Comparison of ENCODE assay signal across 11 cellular contexts in genomic region chr11:46116007-46116711, GRCh38. TPM values are rescaled to one million over a fixed set of nuclear protein-coding genes. Genes with fewer than 3 reads are reported as not detected.
DNase-seq lines count a peak whose midpoint lies in the region; ATAC-seq and TF ChIP-seq lines count a peak whose summit lies in the region.
"Had no signal": no experiment of that assay in that cellular context is flagged by ENCODE, and none has a peak within 500 bp of the region (broad histone marks: within the 10 kb centered on the region; RNA-seq: fewer than 3 reads in every experiment).

No MANE protein-coding gene starts in this region.

- H3K4me3 Mint-ChIP-seq in activated T-cell treated with anti-CD3 and anti-CD28 coated beads, Interleukin-2, amount 50 U/mL, for 4 hours: peak overlapping the region; percentile 65
- H3K4me3 Mint-ChIP-seq in effector memory CD8-positive, alpha-beta T cell: peak overlapping the region; percentile 98 to 99

- CTCF ChIA-PET in OCI-LY7 (lab: Charles Lee; ENCODE audit: unreplicated experiment): no interaction called here

- peak overlapping the region; percentile 54 to 84 for H3K27ac Mint-ChIP-seq in effector memory CD8-positive, alpha-beta T cell

- H3K9me3 Mint-ChIP-seq in activated T-cell treated with anti-CD3 and anti-CD28 coated beads, Interleukin-2, amount 50 U/mL, for 4 hours: no peaks in the 10 kb centered on the region
- no peaks in the 10 kb centered on the region for H3K9me3 Mint-ChIP-seq in effector memory CD8-positive, alpha-beta T cell

- peaks cover 48% of the 10 kb centered on the region for H3K4me1 ChIP-seq in OCI-LY7 (ENCODE audit: insufficient read depth, low read length, poor library complexity, severe bottlenecking)

- peak overlapping the region; percentile 29 for H3K27ac ChIP-seq in OCI-LY7 (ENCODE audit: low read depth, low read length, poor library complexity, severe bottlenecking)

- DNase-seq in activated T-cell treated with anti-CD3 and anti-CD28 coated beads, Interleukin-2, amount 50 U/mL, for 4 hours: no peak
- DNase-seq in activated T-cell treated with anti-CD3 and anti-CD28 coated beads, Interleukin-2, amount 50 U/mL, for 48 hours: no peak
- no peak for DNase-seq in OCI-LY7 (ENCODE audit: low spot score)
- no peak for DNase-seq in effector memory CD8-positive, alpha-beta T cell
- peak; percentile 44 for DNase-seq in superior temporal gyrus (ENCODE audit: extremely low spot score)
- DNase-seq in CD1c-positive myeloid dendritic cell (ENCODE audit: extremely low spot score): no peak
- DNase-seq in NCI-H2029 treated with DMSO at 0.1 percent for 48 hours (lab: John Stamatoyannopoulos, UW): no peak
- no peak for DNase-seq in iPS-NIHi7 (ENCODE audit: extremely low spot score)
- DNase-seq: cerebellar nuclear complex; NCI-H1105; stimulated activated naive CD4-positive, alpha-beta T cell treated with Interleukin-2 at 50 U/mL for 16 hours had no signal

- no peaks in the 10 kb centered on the region for H3K9me2 ChIP-seq in OCI-LY7 (ENCODE audit: insufficient read depth, low read length)

- H3K27me3 Mint-ChIP-seq in activated T-cell treated with anti-CD3 and anti-CD28 coated beads, Interleukin-2, amount 50 U/mL, for 4 hours (ENCODE audit: low read depth): no peaks in the 10 kb centered on the region
- H3K27me3 Mint-ChIP-seq in effector memory CD8-positive, alpha-beta T cell: no peaks in the 10 kb centered on the region

- no peak for ATAC-seq in activated T-cell treated with anti-CD3 and anti-CD28 coated beads, Interleukin-2, amount 50 U/mL, for 4 hours
- ATAC-seq in effector memory CD8-positive, alpha-beta T cell (replicated peaks): no peak

- H3K36me3 ChIP-seq in OCI-LY7 (ENCODE audit: insufficient read depth, low read length): no peaks in the 10 kb centered on the region

- intact Hi-C loops in OCI-LY7 (cut with micrococcal nuclease; ENCODE audit: unreplicated experiment): loop anchor here (5.0 kb wide), 1 partner anchor 199 kb away; the partner anchor contains the start of gene PEX16

- no peaks in the 10 kb centered on the region for H3K36me3 Mint-ChIP-seq in activated T-cell treated with anti-CD3 and anti-CD28 coated beads, Interleukin-2, amount 50 U/mL, for 4 hours (ENCODE audit: insufficient read depth)
- peaks cover 26% of the 10 kb centered on the region for H3K36me3 Mint-ChIP-seq in effector memory CD8-positive, alpha-beta T cell (ENCODE audit: insufficient read depth)

- peaks cover 11% of the 10 kb centered on the region for H4K20me1 ChIP-seq in OCI-LY7 (ENCODE audit: insufficient read depth, low read length)

- no peak for TF ChIP-seq CTCF in OCI-LY7 (conservative IDR thresholded peaks at IDR 0.05; ENCODE audit: low read length)

- BruUV-seq in OCI-LY7 (replicated peaks; lab: Mats Ljungman, UMichigan): no TSS peak

- no peaks in the 10 kb centered on the region for H3K9me3 ChIP-seq in OCI-LY7 (ENCODE audit: low read length)

- peak overlapping the region; percentile 80 for H3K4me2 ChIP-seq in OCI-LY7 (ENCODE audit: low read length)

- H3K4me3 ChIP-seq in OCI-LY7 (ENCODE audit: low read depth, low read length, poor library complexity, severe bottlenecking): peak overlapping the region; percentile 30

- POLR2A ChIA-PET in OCI-LY7 (lab: Charles Lee): interaction anchor here (0.7 to 1.9 kb wide), 4 partner anchors 9 to 34 kb away, joined by 3 to 12 read pairs (median 4); no protein-coding TSS in a partner anchor

- peaks cover 81% of the 10 kb centered on the region for H3K79me2 ChIP-seq in OCI-LY7 (ENCODE audit: insufficient read depth, low read depth, low read length)

- no peak overlapping the region for H2AFZ ChIP-seq in OCI-LY7 (ENCODE audit: low read length)

- H3K4me1 Mint-ChIP-seq in activated T-cell treated with anti-CD3 and anti-CD28 coated beads, Interleukin-2, amount 50 U/mL, for 4 hours (ENCODE audit: low read depth): peaks cover 62% of the 10 kb centered on the region
- H3K4me1 Mint-ChIP-seq in effector memory CD8-positive, alpha-beta T cell (ENCODE audit: low read depth in 2 of 2): peaks cover 36 to 61% of the 10 kb centered on the region in 2 donors

RNA-seq across cellular contexts. Expression of gene PHF21A, which starts 5.1 kb away (rescaled TPM):
- 10 to 100 TPM; 13.4 to 20.3 (median 17.6) TPM for total RNA-seq in activated T-cell treated with anti-CD3 and anti-CD28 coated beads, Interleukin-2, amount 50 U/mL, for 4 hours
- total RNA-seq in OCI-LY7 (2014; rRNA removed; shearing (Covaris generic)): 22.3 and 23.1 TPM in 2 replicates
- total RNA-seq in OCI-LY7 (2022): 56.1 and 61.3 TPM in 2 replicates
